ENCODE assay signal across 29 cellular contexts in the genomic region with DNA sequence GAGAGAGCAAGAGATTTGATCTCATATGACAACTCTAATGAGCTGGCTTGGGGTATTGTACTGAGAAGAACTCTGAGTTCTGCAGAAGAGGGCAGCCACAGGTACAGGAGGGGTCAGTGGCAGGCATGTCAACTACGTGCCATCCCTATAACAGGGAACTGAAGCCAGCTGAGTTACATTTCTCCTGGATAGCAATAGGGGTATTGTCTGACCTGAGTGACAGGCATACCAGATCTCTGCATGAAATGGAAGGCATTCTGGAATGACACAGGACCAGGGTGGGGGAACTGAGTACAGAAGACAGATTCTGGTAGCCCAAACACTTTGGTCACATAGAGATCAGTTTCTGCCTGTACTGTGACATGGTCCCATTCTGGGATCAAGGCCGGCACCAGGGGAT.
"Had no signal": no experiment of that assay in that cellular context is flagged by ENCODE, and none has a peak within 500 bp of the region (broad histone marks: within the 10 kb centered on the region; RNA-seq: fewer than 3 reads in every experiment).

No MANE protein-coding gene starts in this region.

- H3K27me3 Mint-ChIP-seq: activated CD4-positive, alpha-beta memory T cell treated with anti-CD3 and anti-CD28 coated beads for 36 hours; activated T-helper 17 cell treated with anti-CD3 and anti-CD28 coated beads, Interleukin-2, amount 50 U/mL, for 72 hours; central memory CD8-positive, alpha-beta T cell; dendritic cell treated with granulocyte-macrophage colony-stimulating factor and Interleukin-4, amounts not matched to agents 40 ng/mL and 50 ng/mL, for 4 days had no signal

- H3K27me3 ChIP-seq: body of pancreas, cardiac muscle cell, dorsolateral prefrontal cortex, esophagus muscularis mucosa, foreskin keratinocyte, gastrocnemius medialis had no signal

- H3K9me3 Mint-ChIP-seq: activated CD4-positive, alpha-beta memory T cell treated with anti-CD3 and anti-CD28 coated beads for 36 hours; activated CD4-positive, alpha-beta T cell treated with anti-CD3 and anti-CD28 coated beads, Interleukin-2, amount 10 ng/mL, durations not matched to agents 24 days and 14 days; activated T-helper 17 cell treated with anti-CD3 and anti-CD28 coated beads, Interleukin-2, amount 50 U/mL, for 72 hours; central memory CD8-positive, alpha-beta T cell; dendritic cell treated with granulocyte-macrophage colony-stimulating factor and Interleukin-4, amounts not matched to agents 40 ng/mL and 50 ng/mL, for 4 days; effector memory CD8-positive, alpha-beta T cell had no signal

- H3K4me3 ChIP-seq: body of pancreas, cardiac muscle cell, coronary artery, dorsolateral prefrontal cortex, esophagus muscularis mucosa, gastrocnemius medialis had no signal

- ATAC-seq: activated CD4-positive, alpha-beta T cell treated with anti-CD3 and anti-CD28 coated beads for 36 hours; activated CD8-positive, alpha-beta memory T cell treated with anti-CD3 and anti-CD28 coated beads, Interleukin-2, amount 10 ng/mL, durations not matched to agents 7 days and 5 days; activated CD8-positive, alpha-beta T cell treated with anti-CD3 and anti-CD28 coated beads, Interleukin-2, amount 10 ng/mL, durations not matched to agents 7 days and 5 days; activated T-helper 17 cell treated with anti-CD3 and anti-CD28 coated beads, Interleukin-2, amount 50 U/mL, for 72 hours; body of pancreas; effector memory CD8-positive, alpha-beta T cell; foreskin keratinocyte; gastrocnemius medialis had no signal

- H3K9me3 ChIP-seq: body of pancreas, esophagus muscularis mucosa, gastrocnemius medialis had no signal

- H3K36me3 ChIP-seq: cardiac muscle cell, esophagus muscularis mucosa, gastrocnemius medialis had no signal

- DNase-seq: activated CD4-positive, alpha-beta memory T cell treated with anti-CD3 and anti-CD28 coated beads for 36 hours; activated CD4-positive, alpha-beta T cell treated with anti-CD3 and anti-CD28 coated beads for 36 hours; activated CD4-positive, alpha-beta T cell treated with anti-CD3 and anti-CD28 coated beads, Interleukin-2, amount 10 ng/mL, durations not matched to agents 24 days and 14 days; activated CD4-positive, CD25-positive, alpha-beta regulatory T cell; activated CD4-positive, CD25-positive, alpha-beta regulatory T cell treated with anti-CD3 and anti-CD28 coated beads, Interleukin-2, amount 50 U/mL, for 72 hours; activated CD8-positive, alpha-beta memory T cell treated with anti-CD3 and anti-CD28 coated beads, Interleukin-2, amount 10 ng/mL, durations not matched to agents 7 days and 5 days; activated CD8-positive, alpha-beta memory T cell treated with anti-CD3 and anti-CD28 coated beads, Interleukin-2, amount 50 U/mL, for 4 hours; activated CD8-positive, alpha-beta T cell treated with anti-CD3 and anti-CD28 coated beads, Interleukin-2, amount 10 ng/mL, durations not matched to agents 7 days and 5 days; activated effector memory CD4-positive, alpha-beta T cell treated with Interleukin-2 at 50 U/mL for 16 hours; activated gamma-delta T cell treated with Interleukin-2 at 50 U/mL for 16 hours; activated naive CD4-positive, alpha-beta T cell treated with anti-CD3 and anti-CD28 coated beads, Interleukin-2, amount 50 U/mL, for 16 hours; activated naive CD4-positive, alpha-beta T cell treated with Interleukin-2 at 50 U/mL for 16 hours; activated T-cell treated with anti-CD3 and anti-CD28 coated beads, Interleukin-2, amount 50 U/mL, for 1 hour; amniotic stem cell; anterior cingulate cortex; body of pancreas; dorsolateral prefrontal cortex; effector memory CD8-positive, alpha-beta T cell; erythroblast; foreskin keratinocyte; gastrocnemius medialis; T-helper 2 cell had no signal

- H3K4me1 ChIP-seq: body of pancreas had no signal

- H3K4me3 Mint-ChIP-seq: activated CD4-positive, alpha-beta memory T cell treated with anti-CD3 and anti-CD28 coated beads for 36 hours; activated CD4-positive, alpha-beta T cell treated with anti-CD3 and anti-CD28 coated beads for 36 hours; activated CD4-positive, alpha-beta T cell treated with anti-CD3 and anti-CD28 coated beads, Interleukin-2, amount 10 ng/mL, durations not matched to agents 24 days and 14 days; activated CD8-positive, alpha-beta memory T cell treated with anti-CD3 and anti-CD28 coated beads, Interleukin-2, amount 10 ng/mL, durations not matched to agents 7 days and 5 days; activated CD8-positive, alpha-beta T cell treated with anti-CD3 and anti-CD28 coated beads, Interleukin-2, amount 10 ng/mL, durations not matched to agents 7 days and 5 days; activated naive CD8-positive, alpha-beta T cell; activated T-helper 17 cell treated with anti-CD3 and anti-CD28 coated beads, Interleukin-2, amount 50 U/mL, for 72 hours; central memory CD8-positive, alpha-beta T cell; dendritic cell treated with granulocyte-macrophage colony-stimulating factor and Interleukin-4, amounts not matched to agents 40 ng/mL and 50 ng/mL, for 4 days; effector memory CD8-positive, alpha-beta T cell had no signal

- H3K27ac Mint-ChIP-seq: activated CD4-positive, alpha-beta memory T cell treated with anti-CD3 and anti-CD28 coated beads for 36 hours; activated CD4-positive, alpha-beta T cell treated with anti-CD3 and anti-CD28 coated beads for 36 hours; activated CD4-positive, alpha-beta T cell treated with anti-CD3 and anti-CD28 coated beads, Interleukin-2, amount 10 ng/mL, durations not matched to agents 24 days and 14 days; activated CD8-positive, alpha-beta memory T cell treated with anti-CD3 and anti-CD28 coated beads, Interleukin-2, amount 10 ng/mL, durations not matched to agents 7 days and 5 days; activated CD8-positive, alpha-beta T cell treated with anti-CD3 and anti-CD28 coated beads, Interleukin-2, amount 10 ng/mL, durations not matched to agents 7 days and 5 days; activated naive CD8-positive, alpha-beta T cell; dendritic cell treated with granulocyte-macrophage colony-stimulating factor and Interleukin-4, amounts not matched to agents 40 ng/mL and 50 ng/mL, for 4 days had no signal

- H3K36me3 Mint-ChIP-seq: activated CD4-positive, alpha-beta memory T cell treated with anti-CD3 and anti-CD28 coated beads for 36 hours; activated CD8-positive, alpha-beta memory T cell treated with anti-CD3 and anti-CD28 coated beads, Interleukin-2, amount 10 ng/mL, durations not matched to agents 7 days and 5 days; activated naive CD8-positive, alpha-beta T cell had no signal

- H3K27ac ChIP-seq: body of pancreas, cardiac muscle cell, coronary artery, esophagus muscularis mucosa, foreskin keratinocyte, gastrocnemius medialis had no signal

- H3K4me1 Mint-ChIP-seq: activated CD4-positive, alpha-beta T cell treated with anti-CD3 and anti-CD28 coated beads, Interleukin-2, amount 10 ng/mL, durations not matched to agents 24 days and 14 days; activated CD8-positive, alpha-beta memory T cell treated with anti-CD3 and anti-CD28 coated beads, Interleukin-2, amount 10 ng/mL, durations not matched to agents 7 days and 5 days; activated T-helper 17 cell treated with anti-CD3 and anti-CD28 coated beads, Interleukin-2, amount 50 U/mL, for 72 hours; central memory CD8-positive, alpha-beta T cell had no signal
